In the genomic region with DNA sequence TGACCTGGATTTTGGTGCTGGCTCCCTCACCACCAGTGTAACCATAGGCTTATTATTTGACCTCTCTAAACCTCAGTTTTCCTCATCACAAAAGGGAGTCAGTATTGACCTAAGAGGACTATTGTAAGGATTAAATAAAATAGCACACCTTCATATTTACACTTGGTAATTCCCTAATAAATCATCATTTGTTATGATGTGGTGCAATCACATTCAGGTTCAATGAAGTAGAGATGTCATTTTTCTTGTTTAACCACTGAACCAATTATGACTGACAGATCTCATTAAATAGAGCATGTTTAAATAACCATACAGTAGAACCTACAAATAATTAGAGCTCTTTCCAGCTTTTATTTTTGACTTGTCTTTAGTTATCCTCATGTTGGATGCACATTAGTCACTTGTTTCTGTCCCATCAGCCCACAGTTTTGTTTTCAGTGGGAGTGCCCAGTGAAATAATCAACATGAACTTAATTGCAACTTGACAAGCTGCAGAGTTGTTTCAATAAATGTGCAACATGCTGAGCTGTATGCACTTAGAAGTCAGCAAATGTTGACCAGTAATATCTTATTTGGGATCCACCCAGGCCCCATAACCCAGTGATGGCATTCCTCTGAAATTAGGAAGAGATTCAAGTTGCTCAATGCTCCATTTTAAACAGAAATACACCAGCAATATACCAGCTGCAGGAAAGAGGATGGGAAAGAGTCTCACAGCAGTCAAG, we compare ENCODE assay signal across 16 cellular contexts.
DNase-seq lines count a peak whose midpoint lies in the region; ATAC-seq, FAIRE-seq and TF ChIP-seq lines count a peak whose summit lies in the region.
"Had no signal": no experiment of that assay in that cellular context is flagged by ENCODE, and none has a peak within 500 bp of the region (broad histone marks: within the 10 kb centered on the region; RNA-seq: fewer than 3 reads in every experiment).

No MANE protein-coding gene starts in this region.

- no peaks in the 10 kb centered on the region for H3K27me3 Mint-ChIP-seq in activated T-cell treated with anti-CD3 and anti-CD28 coated beads, Interleukin-2, amount 50 U/mL, for 24 hours
- H3K27me3 Mint-ChIP-seq: T-cell had no signal

- H3K36me3 ChIP-seq in mucosa of descending colon (ENCODE audit: low read depth), result no peaks in the 10 kb centered on the region

- no peaks in the 10 kb centered on the region for H3K36me3 Mint-ChIP-seq in activated T-cell treated with anti-CD3 and anti-CD28 coated beads, Interleukin-2, amount 50 U/mL, for 24 hours (ENCODE audit: low read depth)
- H3K36me3 Mint-ChIP-seq: T-cell had no signal

- H3K4me3 Mint-ChIP-seq in activated T-cell treated with anti-CD3 and anti-CD28 coated beads, Interleukin-2, amount 50 U/mL, for 24 hours, result no peak overlapping the region
- H3K4me3 Mint-ChIP-seq: T-cell had no signal

- DNase-seq in EH (ENCODE audit: low read depth) (peak; percentile 24), NCI-H146 (lab: John Stamatoyannopoulos, UW) (peak; percentile 72), mucosa of descending colon (no peak), DMS114 treated with DMSO at 0.1 percent for 48 hours (lab: John Stamatoyannopoulos, UW; ENCODE audit: unreplicated experiment) (no peak), NCI-H446 treated with DMSO at 0.1 percent for 48 hours (lab: John Stamatoyannopoulos, UW) (no peak)
- DNase-seq in activated T-cell treated with anti-CD3 and anti-CD28 coated beads, Interleukin-2, amount 50 U/mL, for 24 hours, result no peak
- DNase-seq: C1 segment of cervical spinal cord, GOT3, KBM-7, NCI-H187, NCI-H510A, T-cell had no signal

- H3K9me3 Mint-ChIP-seq in activated T-cell treated with anti-CD3 and anti-CD28 coated beads, Interleukin-2, amount 50 U/mL, for 24 hours, result no peaks in the 10 kb centered on the region
- H3K9me3 Mint-ChIP-seq: T-cell had no signal

- intact Hi-C loops in mucosa of descending colon (cut with DNase I, micrococcal nuclease), result no loop called here

- no peak overlapping the region for H3K27ac Mint-ChIP-seq in activated T-cell treated with anti-CD3 and anti-CD28 coated beads, Interleukin-2, amount 50 U/mL, for 24 hours
- H3K27ac Mint-ChIP-seq: T-cell had no signal

- no peak overlapping the region for H3K4me3 ChIP-seq in mucosa of descending colon
- H3K4me3 ChIP-seq: SK-N-MC had no signal

- H3K4me1 ChIP-seq in mucosa of descending colon (ENCODE audit: low read depth), result no peaks in the 10 kb centered on the region

- TF ChIP-seq CTCF in mucosa of descending colon (IDR thresholded peaks at IDR 0.05), result no peak

- no peaks in the 10 kb centered on the region for H3K4me1 Mint-ChIP-seq in activated T-cell treated with anti-CD3 and anti-CD28 coated beads, Interleukin-2, amount 50 U/mL, for 24 hours (ENCODE audit: low read depth)
- H3K4me1 Mint-ChIP-seq: T-cell had no signal

- ATAC-seq in mucosa of descending colon (peak; percentile 13), GM21526 (IDR thresholded peaks at IDR 0.05; ENCODE audit: low FRiP score, unreplicated experiment) (no peak)
- ATAC-seq: Right ventricle myocardium inferior, T-cell had no signal

- FAIRE-seq in endometrium (lab: Jason Lieb, UNC), result peak; percentile 91

- H3K9me3 ChIP-seq in mucosa of descending colon, result no peaks in the 10 kb centered on the region

Comparison
In these comparisons a context has a peak if more than half of its experiments do, and no peak if none do; other contexts are left out.
1. DNase-seq: peak in EH (single experiment) and NCI-H146 (single experiment); none in mucosa of descending colon (0 of 3), activated T-cell treated with anti-CD3 and anti-CD28 coated beads, Interleukin-2, amount 50 U/mL, for 24 hours (single experiment), DMS114 treated with DMSO at 0.1 percent for 48 hours (single experiment) and NCI-H446 treated with DMSO at 0.1 percent for 48 hours (single experiment).